ENCODE assay signal across 8 cellular contexts in the genomic region with DNA sequence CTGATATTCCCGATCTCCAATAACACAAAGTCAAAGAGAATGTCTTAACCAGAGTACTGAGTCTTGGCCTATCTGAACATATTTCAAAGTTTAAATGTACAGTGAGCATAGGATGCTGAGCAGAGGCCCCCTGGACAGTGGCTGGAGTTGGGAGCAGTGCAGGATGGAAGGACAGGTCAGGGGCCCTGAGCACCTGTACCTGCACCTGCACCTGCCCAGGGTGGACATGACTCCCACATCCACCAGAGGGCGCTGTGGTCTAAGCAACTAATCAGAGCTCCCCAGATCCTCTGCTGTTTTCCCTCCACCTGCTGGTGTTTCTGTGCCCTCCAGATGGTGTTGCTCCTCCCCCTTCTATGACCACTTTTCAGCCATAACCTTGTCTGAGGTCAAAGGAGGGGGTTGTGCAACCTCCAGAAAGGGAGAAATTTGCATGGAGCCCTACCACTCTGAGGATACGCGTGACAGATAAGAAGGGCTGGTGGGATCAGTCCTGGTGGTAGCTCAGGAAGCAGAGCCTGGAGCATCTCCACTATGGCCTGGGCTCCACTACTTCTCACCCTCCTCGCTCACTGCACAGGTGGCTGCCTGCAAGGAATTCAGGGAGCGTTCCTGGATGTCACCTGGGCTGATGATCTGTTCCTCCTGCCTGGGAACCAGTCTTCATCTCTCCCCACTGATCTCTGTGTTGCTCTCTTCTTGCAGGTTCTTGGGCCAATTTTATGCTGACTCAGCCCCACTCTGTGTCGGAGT. TPM values are rescaled to one million over a fixed set of nuclear protein-coding genes. Genes with fewer than 3 reads are reported as not detected.
DNase-seq lines count a peak whose midpoint lies in the region; ATAC-seq and TF ChIP-seq lines count a peak whose summit lies in the region.

No MANE protein-coding gene starts in this region.

- DNase-seq in activated gamma-delta T cell treated with Interleukin-2 at 50 U/mL for 16 hours (peak; percentile 83), activated gamma-delta T cell (lab: John Stamatoyannopoulos, UW) (no peak), NCI-H2107 treated with DMSO at 0.1 percent for 48 hours (lab: John Stamatoyannopoulos, UW; ENCODE audit: unreplicated experiment) (peak; percentile 81), WTC11 (ENCODE audit: low spot score) (peak; percentile 96), caudate nucleus (lab: John Stamatoyannopoulos, UW) (peak in 36 of 61 donors; percentile 1 to 78 (median 18)), right lobe of liver (peak; percentile 78 to 82 (median 80))
- DNase-seq in stimulated activated CD8-positive, alpha-beta memory T cell treated with anti-CD3 and anti-CD28 coated beads, Interleukin-15, amount 100 ng/mL, for 48 hours (ENCODE audit: low read depth in 2 of 2): peak; percentile 51 to 62

- no peak overlapping the region for H3K4me3 ChIP-seq in right lobe of liver

- H3K4me1 Mint-ChIP-seq in WTC11: no peaks in the 10 kb centered on the region

- whole genome bisulfite sequencing in right lobe of liver (ENCODE audit: insufficient coverage, low coverage, low lambda C conversion rate, missing lambda C conversion rate): 47% methylated on average over 6 of the region's 7 CpGs

- no peaks in the 10 kb centered on the region for H3K36me3 ChIP-seq in right lobe of liver

- peaks cover 100% of the 10 kb centered on the region for H3K27me3 Mint-ChIP-seq in WTC11 (ENCODE audit: low read depth)

- H3K9me3 Mint-ChIP-seq in WTC11: no peaks in the 10 kb centered on the region

- ATAC-seq in HG02938 (IDR thresholded peaks at IDR 0.05; ENCODE audit: unreplicated experiment) (peak; percentile 52), WTC11 (peak; percentile 100), right lobe of liver (peak; percentile 96 to 99 (median 97))

- H3K9me3 ChIP-seq in right lobe of liver: no peaks in the 10 kb centered on the region

- TF ChIP-seq CTCF in WTC11 (IDR thresholded peaks at IDR 0.05) (peak; percentile 93), right lobe of liver (IDR thresholded peaks at IDR 0.05) (peak; percentile 73 to 93 (median 90))

- H3K27ac Mint-ChIP-seq in WTC11: no peak overlapping the region

- H3K4me3 Mint-ChIP-seq in WTC11: no peak overlapping the region

- CTCF ChIA-PET in WTC11 (lab: Charles Lee): interaction anchor here (0.5 to 2.1 kb wide), 51 partner anchors 10 to 575 kb away, joined by 3 to 36 read pairs (median 4); no protein-coding TSS in a partner anchor

- H3K27ac ChIP-seq in caudate nucleus (ENCODE audit: low read depth, low read length) (no peak overlapping the region), right lobe of liver (no peak overlapping the region)

- H3K27me3 ChIP-seq in right lobe of liver: no peaks in the 10 kb centered on the region

- no peaks in the 10 kb centered on the region for H3K36me3 Mint-ChIP-seq in WTC11

- no peak for TF ChIP-seq POLR2A in right lobe of liver (IDR thresholded peaks at IDR 0.05)

- no peaks in the 10 kb centered on the region for H3K4me1 ChIP-seq in right lobe of liver

- intact Hi-C loops in right lobe of liver (cut with DNase I): no loop called here

- POLR2A ChIA-PET in WTC11 (lab: Charles Lee): no interaction called here

TF ChIP-seq in WTC11, 78 proteins besides CTCF, POLR2A, EP300 and RAD21:
- no peak for TF ChIP-seq CREB1 (CRISPR knock-in tag; IDR thresholded peaks at IDR 0.05)
- TF ChIP-seq, protein P1, sequence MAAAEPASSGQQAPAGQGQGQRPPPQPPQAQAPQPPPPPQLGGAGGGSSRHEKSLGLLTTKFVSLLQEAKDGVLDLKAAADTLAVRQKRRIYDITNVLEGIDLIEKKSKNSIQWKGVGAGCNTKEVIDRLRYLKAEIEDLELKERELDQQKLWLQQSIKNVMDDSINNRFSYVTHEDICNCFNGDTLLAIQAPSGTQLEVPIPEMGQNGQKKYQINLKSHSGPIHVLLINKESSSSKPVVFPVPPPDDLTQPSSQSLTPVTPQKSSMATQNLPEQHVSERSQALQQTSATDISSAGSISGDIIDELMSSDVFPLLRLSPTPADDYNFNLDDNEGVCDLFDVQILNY (CRISPR knock-in tag; IDR thresholded peaks at IDR 0.05): no peak
- no peak for TF ChIP-seq ZNF317 (CRISPR knock-in tag; IDR thresholded peaks at IDR 0.05; ENCODE audit: borderline replicate concordance, low read depth)
- TF ChIP-seq IRF1 (CRISPR knock-in tag; IDR thresholded peaks at IDR 0.05): no peak

RNA-seq across cellular contexts. Expression of gene VPREB1, which starts 49.1 kb away (rescaled TPM):
- total RNA-seq in WTC11 (2021): not detected in 3 replicates
- not detected for total RNA-seq in right lobe of liver
